ENCODE assay signal across 14 cellular contexts in genomic region chr12:98572010-98572409, GRCh38. TPM values are rescaled to one million over a fixed set of nuclear protein-coding genes. Genes with fewer than 3 reads are reported as not detected.
DNase-seq lines count a peak whose midpoint lies in the region; ATAC-seq, FAIRE-seq and TF ChIP-seq lines count a peak whose summit lies in the region.
"Had no signal": no experiment of that assay in that cellular context is flagged by ENCODE, and none has a peak within 500 bp of the region (broad histone marks: within the 10 kb centered on the region; RNA-seq: fewer than 3 reads in every experiment).

No MANE protein-coding gene starts in this region.

- H3K4me1 ChIP-seq in cardiac muscle cell (ENCODE audit: low read depth) = peaks cover 10% of the 10 kb centered on the region
- no peaks in the 10 kb centered on the region for H3K4me1 ChIP-seq in OCI-LY1 (ENCODE audit: insufficient read depth, low read length, severe bottlenecking)
- H3K4me1 ChIP-seq in endothelial cell of umbilical vein (ENCODE audit: control insufficient read depth, extremely low read depth, insufficient read depth, low read length) = no peaks in the 10 kb centered on the region
- no peaks in the 10 kb centered on the region for H3K4me1 ChIP-seq in smooth muscle cell (ENCODE audit: low read depth)

- H3K27me3 ChIP-seq in cardiac muscle cell = no peaks in the 10 kb centered on the region
- no peaks in the 10 kb centered on the region for H3K27me3 ChIP-seq in OCI-LY1 (ENCODE audit: insufficient read depth, low read length)
- no peaks in the 10 kb centered on the region for H3K27me3 ChIP-seq in endothelial cell of umbilical vein (ENCODE audit: control insufficient read depth in 2 of 2, insufficient read depth in 2 of 2, low read length in 2 of 2)
- no peaks in the 10 kb centered on the region for H3K27me3 ChIP-seq in smooth muscle cell (ENCODE audit: low read depth)

- H2AFZ ChIP-seq in OCI-LY1 (ENCODE audit: low read length) = no peak overlapping the region
- no peak overlapping the region for H2AFZ ChIP-seq in endothelial cell of umbilical vein (ENCODE audit: low read depth, low read length)
- H2AFZ ChIP-seq in smooth muscle cell (ENCODE audit: low read depth) = no peak overlapping the region

- intact Hi-C loops in cardiac septum (cut with DNase I) (no loop called here), endothelial cell of umbilical vein (cut with micrococcal nuclease) (no loop called here)

- DNase-seq in cardiac muscle cell (ENCODE audit: low read depth in 1 of 2, low spot score in 1 of 2) (peak; percentile 9 to 10), cardiac septum (ENCODE audit: low spot score) (no peak), endothelial cell of umbilical vein (ENCODE audit: low read depth, low spot score) (no peak), smooth muscle cell (lab: John Stamatoyannopoulos, UW; ENCODE audit: unreplicated experiment) (no peak)
- DNase-seq: activated CD4-positive, CD25-positive, alpha-beta regulatory T cell treated with anti-CD3 and anti-CD28 coated beads, Interleukin-2, amount 50 U/mL, for 72 hours; activated effector memory CD4-positive, alpha-beta T cell treated with Interleukin-2 at 50 U/mL for 16 hours had no signal

- no peaks in the 10 kb centered on the region for H3K9me1 ChIP-seq in endothelial cell of umbilical vein (replicated peaks; ENCODE audit: control insufficient read depth, extremely low read depth, insufficient read depth, low read length)

- no peak for FAIRE-seq in endothelial cell of umbilical vein (lab: Jason Lieb, UNC)
- FAIRE-seq: GM12892 had no signal

- H4K20me1 ChIP-seq in OCI-LY1 (ENCODE audit: insufficient read depth, low read length) (no peaks in the 10 kb centered on the region), endothelial cell of umbilical vein (replicated peaks; ENCODE audit: control insufficient read depth, extremely low read depth, insufficient read depth, low read length) (no peaks in the 10 kb centered on the region), smooth muscle cell (ENCODE audit: low read depth) (no peaks in the 10 kb centered on the region)

- H3K9ac ChIP-seq in OCI-LY1 (ENCODE audit: low read length) = no peak overlapping the region
- no peak overlapping the region for H3K9ac ChIP-seq in endothelial cell of umbilical vein (replicated peaks; ENCODE audit: extremely low read depth, insufficient read depth, low read length)
- H3K9ac ChIP-seq in smooth muscle cell (ENCODE audit: low read depth) = no peak overlapping the region
- H3K9ac ChIP-seq: KMS-11 had no signal

- no TSS peak for BruUV-seq in endothelial cell of umbilical vein (replicated peaks; lab: Mats Ljungman, UMichigan)

- H3K79me2 ChIP-seq in OCI-LY1 (ENCODE audit: insufficient read depth, low read length) = no peaks in the 10 kb centered on the region
- H3K79me2 ChIP-seq in endothelial cell of umbilical vein (ENCODE audit: control insufficient read depth, insufficient read depth, low read length) = no peaks in the 10 kb centered on the region
- no peaks in the 10 kb centered on the region for H3K79me2 ChIP-seq in smooth muscle cell (ENCODE audit: low read depth)

- H3K9me3 ChIP-seq in cardiac muscle cell (ENCODE audit: low read depth) = no peaks in the 10 kb centered on the region
- H3K9me3 ChIP-seq in OCI-LY1 (ENCODE audit: low read length) = no peaks in the 10 kb centered on the region
- H3K9me3 ChIP-seq in endothelial cell of umbilical vein (replicated peaks; ENCODE audit: control insufficient read depth, insufficient read depth, low read length) = no peaks in the 10 kb centered on the region
- H3K9me3 ChIP-seq in smooth muscle cell (replicated peaks; ENCODE audit: low read depth) = no peaks in the 10 kb centered on the region

- dilution Hi-C loops in endothelial cell of umbilical vein (cut with MboI; ENCODE audit: extremely low pct_ligation_motif_present, low sequenced_read_pairs) = no loop called here

- H3K36me3 ChIP-seq in cardiac muscle cell (no peaks in the 10 kb centered on the region), OCI-LY1 (ENCODE audit: insufficient read depth, low read length) (no peaks in the 10 kb centered on the region), endothelial cell of umbilical vein (ENCODE audit: control insufficient read depth in 2 of 2, extremely low read depth in 1 of 2, insufficient read depth in 2 of 2, low read length in 2 of 2) (no peaks in the 10 kb centered on the region), smooth muscle cell (ENCODE audit: low read depth) (no peaks in the 10 kb centered on the region)

- CTCF ChIA-PET in endothelial cell of umbilical vein (lab: Charles Lee) = interaction anchor here (0.7 to 1.3 kb wide), 8 partner anchors 11 to 112 kb away, joined by 3 to 6 read pairs (median 4); partner anchors contain the start of gene SLC25A3

- no peak for ATAC-seq in HG03095 (IDR thresholded peaks at IDR 0.05; ENCODE audit: unreplicated experiment)
- no peak for ATAC-seq in GM18909 (IDR thresholded peaks at IDR 0.05; ENCODE audit: poor library complexity, unreplicated experiment)
- no peak for ATAC-seq in GM19455 (IDR thresholded peaks at IDR 0.05; ENCODE audit: unreplicated experiment)
- ATAC-seq: natural killer cell treated with Interleukin-12 subunit alpha and Interleukin-12 subunit beta and Interleukin-15 and Interleukin-18, amount 100 ng/mL, for 72 hours had no signal

- no peak for TF ChIP-seq POLR2A in endothelial cell of umbilical vein (IDR thresholded peaks at IDR 0.05; ENCODE audit: low read depth, low read length)

- H3K4me3 ChIP-seq in cardiac muscle cell (no peak overlapping the region), OCI-LY1 (ENCODE audit: low read depth, low read length, poor library complexity, severe bottlenecking) (no peak overlapping the region), endothelial cell of umbilical vein (replicated peaks in 1 of 3; ENCODE audit: insufficient read depth in 1 of 3, low read depth in 1 of 3, low read length in 3 of 3) (no peak overlapping the region), smooth muscle cell (no peak overlapping the region)
- H3K4me3 ChIP-seq: coronary artery had no signal

- H3K4me2 ChIP-seq in OCI-LY1 (ENCODE audit: low read length) = no peak overlapping the region
- no peak overlapping the region for H3K4me2 ChIP-seq in endothelial cell of umbilical vein (ENCODE audit: insufficient read depth, low read length)
- no peak overlapping the region for H3K4me2 ChIP-seq in smooth muscle cell
- H3K4me2 ChIP-seq: KMS-11 had no signal

- no peaks in the 10 kb centered on the region for H3K9me2 ChIP-seq in OCI-LY1 (ENCODE audit: low read depth, low read length)

- TF ChIP-seq CTCF in cardiac muscle cell (IDR thresholded peaks at IDR 0.05; ENCODE audit: low read depth, low read length) = peak; percentile 38
- TF ChIP-seq CTCF in OCI-LY1 (IDR thresholded peaks at IDR 0.05; ENCODE audit: low read length) = peak; percentile 39
- TF ChIP-seq CTCF in endothelial cell of umbilical vein (IDR thresholded peaks at IDR 0.05; ENCODE audit: extremely low read depth in 1 of 2, insufficient read depth in 1 of 2, low read depth in 1 of 2, low read length in 2 of 2) = peak; percentile 19 to 39
- TF ChIP-seq CTCF in smooth muscle cell (IDR thresholded peaks at IDR 0.05; ENCODE audit: borderline replicate concordance, insufficient read depth, poor library complexity, severe bottlenecking) = peak; percentile 11

- POLR2A ChIA-PET in endothelial cell of umbilical vein (lab: Charles Lee) = no interaction called here

- WGBS in smooth muscle cell (ENCODE audit: low lambda C conversion rate) = 59% methylated on average over 2 of the region's 2 CpGs

- H3K27ac ChIP-seq in cardiac muscle cell = no peak overlapping the region
- no peak overlapping the region for H3K27ac ChIP-seq in OCI-LY1 (ENCODE audit: low read depth, low read length, poor library complexity, severe bottlenecking)
- no peak overlapping the region for H3K27ac ChIP-seq in endothelial cell of umbilical vein (ENCODE audit: insufficient read depth, low read depth, low read length)
- no peak overlapping the region for H3K27ac ChIP-seq in smooth muscle cell (ENCODE audit: low read depth)
- H3K27ac ChIP-seq: coronary artery, KMS-11 had no signal

- H3F3A ChIP-seq in OCI-LY1 (ENCODE audit: insufficient read depth, low read length) (no peaks in the 10 kb centered on the region), smooth muscle cell (ENCODE audit: low read depth) (no peaks in the 10 kb centered on the region)

TF ChIP-seq in endothelial cell of umbilical vein, 7 proteins besides CTCF, POLR2A, EP300 and RAD21 (continues in another document):
- TF ChIP-seq FOS (IDR thresholded peaks at IDR 0.05; ENCODE audit: borderline replicate concordance, insufficient read depth, low read length) = no peak
- no peak for TF ChIP-seq JUN (IDR thresholded peaks at IDR 0.05; ENCODE audit: borderline replicate concordance, insufficient read depth, insufficient read length, low read depth)
- TF ChIP-seq POLR2AphosphoS5 (IDR thresholded peaks at IDR 0.05; ENCODE audit: insufficient read depth, low read depth, low read length) = no peak
- no peak for TF ChIP-seq MYC (IDR thresholded peaks at IDR 0.05; ENCODE audit: low read depth, low read length)

RNA-seq across cellular contexts. Expression of gene SLC25A3, which starts 21.5 kb away (rescaled TPM):
- total RNA-seq in cardiac muscle cell (1,140 and 1,319 TPM in 2 replicates), cardiac septum (1,075 TPM), endothelial cell of umbilical vein (774 and 797 TPM in 2 replicates), smooth muscle cell (643 and 652 TPM in 2 replicates)
- polyA plus RNA-seq in cardiac muscle cell (711 and 804 TPM in 2 replicates), endothelial cell of umbilical vein (759 and 1,103 TPM in 2 replicates), smooth muscle cell (433 and 440 TPM in 2 replicates)
- polyA plus RNA-seq in endothelial cell of umbilical vein (2011; cell fraction: cytosol; rRNA removed) = 784 and 855 TPM in 2 replicates
- polyA plus RNA-seq in endothelial cell of umbilical vein (2011; cell fraction: nucleus; rRNA removed) = 737 and 882 TPM in 2 replicates
- polyA plus RNA-seq in endothelial cell of umbilical vein (2012) = 878 and 1,035 TPM in 2 replicates
- polyA minus RNA-seq in endothelial cell of umbilical vein = 498 and 570 TPM in 2 replicates
- 713 TPM for polyA minus RNA-seq in endothelial cell of umbilical vein (2011; cell fraction: cytosol; rRNA and poly(A)+ RNA removed)
- 273 and 403 TPM in 2 replicates for polyA minus RNA-seq in endothelial cell of umbilical vein (2011; cell fraction: nucleus; rRNA and poly(A)+ RNA removed)

RNA-seq across cellular contexts. Expression of gene TMPO, which starts 56.6 kb away (rescaled TPM):
- total RNA-seq in cardiac muscle cell (98.1 and 123 TPM in 2 replicates), cardiac septum (11.8 TPM), endothelial cell of umbilical vein (139 and 150 TPM in 2 replicates), smooth muscle cell (60.2 and 98.6 TPM in 2 replicates)
- polyA plus RNA-seq in cardiac muscle cell (26.6 and 40.9 TPM in 2 replicates), endothelial cell of umbilical vein (19.5 and 27.8 TPM in 2 replicates), smooth muscle cell (20.1 and 22.6 TPM in 2 replicates)
- polyA plus RNA-seq in endothelial cell of umbilical vein (2011; cell fraction: cytosol; rRNA removed) = 40.8 and 43.5 TPM in 2 replicates
- 44.9 and 71.1 TPM in 2 replicates for polyA plus RNA-seq in endothelial cell of umbilical vein (2011; cell fraction: nucleus; rRNA removed)
- 40.5 and 82.5 TPM in 2 replicates for polyA plus RNA-seq in endothelial cell of umbilical vein (2012)
- 28.6 and 31.0 TPM in 2 replicates for polyA minus RNA-seq in endothelial cell of umbilical vein
- 121 TPM for polyA minus RNA-seq in endothelial cell of umbilical vein (2011; cell fraction: cytosol; rRNA and poly(A)+ RNA removed)
- polyA minus RNA-seq in endothelial cell of umbilical vein (2011; cell fraction: nucleus; rRNA and poly(A)+ RNA removed) = 54.9 and 69.5 TPM in 2 replicates

Comparison
In these comparisons a context has a peak if more than half of its experiments do, and no peak if none do; other contexts are left out.
1. DNase-seq: peak in cardiac muscle cell (2 of 2); none in cardiac septum (single experiment), endothelial cell of umbilical vein (single experiment) and smooth muscle cell (single experiment).
2. Peak in every context shown above with its lines, with median percentiles within 50 percentile points of each other: CTCF ChIP-seq.